In genomic region chr15:89370120-89371077, GRCh38 we compare ENCODE assay signal across 14 cellular contexts. TPM values are rescaled to one million over a fixed set of nuclear protein-coding genes. Genes with fewer than 3 reads are reported as not detected.
DNase-seq lines count a peak whose midpoint lies in the region; ATAC-seq and TF ChIP-seq lines count a peak whose summit lies in the region.
"Had no signal": no experiment of that assay in that cellular context is flagged by ENCODE, and none has a peak within 500 bp of the region (broad histone marks: within the 10 kb centered on the region; RNA-seq: fewer than 3 reads in every experiment).

No MANE protein-coding gene starts in this region.

- H3K9me3 Mint-ChIP-seq in endodermal cell: peaks cover 3% of the 10 kb centered on the region
- H3K9me3 Mint-ChIP-seq in neural progenitor cell: peaks cover 6% of the 10 kb centered on the region

- H3K36me3 Mint-ChIP-seq in endodermal cell (ENCODE audit: low read depth) (no peaks in the 10 kb centered on the region), neural progenitor cell (no peaks in the 10 kb centered on the region)

- H2AFZ ChIP-seq in neural progenitor cell (replicated peaks): no peak overlapping the region

- no peaks in the 10 kb centered on the region for H3K9me3 ChIP-seq in endodermal cell (ENCODE audit: control insufficient read depth, low read length)
- H3K9me3 ChIP-seq in neural progenitor cell (ENCODE audit: low read depth): no peaks in the 10 kb centered on the region

- H3K79me2 ChIP-seq in neural progenitor cell (ENCODE audit: low read depth): no peaks in the 10 kb centered on the region

- H3K27me3 Mint-ChIP-seq in endodermal cell (ENCODE audit: insufficient read depth): peaks cover 98% of the 10 kb centered on the region
- peaks cover 82% of the 10 kb centered on the region for H3K27me3 Mint-ChIP-seq in neural progenitor cell (ENCODE audit: insufficient read depth, low read depth)

- TF ChIP-seq CTCF in GM10266 (IDR thresholded peaks at IDR 0.05; ENCODE audit: control insufficient read depth, insufficient read depth, low read depth, missing control alignments): no peak
- no peak for TF ChIP-seq CTCF in endodermal cell (conservative IDR thresholded peaks at IDR 0.05)
- TF ChIP-seq CTCF in neural progenitor cell (IDR thresholded peaks at IDR 0.05): no peak

- peaks cover 48% of the 10 kb centered on the region for H3F3A ChIP-seq in neural progenitor cell (ENCODE audit: low read depth)

- no peak for ATAC-seq in HG03469 (IDR thresholded peaks at IDR 0.05; ENCODE audit: unreplicated experiment)
- ATAC-seq: activated CD8-positive, alpha-beta T cell treated with anti-CD3 and anti-CD28 coated beads, Interleukin-2, amount 10 ng/mL, durations not matched to agents 7 days and 5 days had no signal

- H3K4me1 Mint-ChIP-seq in endodermal cell (peaks cover 9% of the 10 kb centered on the region), neural progenitor cell (peaks cover 22% of the 10 kb centered on the region)

- peaks cover 95% of the 10 kb centered on the region for H4K20me1 ChIP-seq in neural progenitor cell (ENCODE audit: low read depth)

- peak overlapping the region; percentile 67 for H3K4me2 ChIP-seq in neural progenitor cell

- H3K27ac Mint-ChIP-seq in endodermal cell (no peak overlapping the region), neural progenitor cell (no peak overlapping the region)
- H3K27ac Mint-ChIP-seq: activated CD8-positive, alpha-beta T cell treated with anti-CD3 and anti-CD28 coated beads, Interleukin-2, amount 10 ng/mL, durations not matched to agents 7 days and 5 days had no signal

- H3K4me1 ChIP-seq in endodermal cell (ENCODE audit: control insufficient read depth, insufficient read depth, low read length) (no peaks in the 10 kb centered on the region), neural progenitor cell (peaks cover 24% of the 10 kb centered on the region)

- peaks cover 100% of the 10 kb centered on the region for H3K27me3 ChIP-seq in endodermal cell (ENCODE audit: control insufficient read depth, insufficient read depth, low read length, poor library complexity, severe bottlenecking)
- peaks cover 100% of the 10 kb centered on the region for H3K27me3 ChIP-seq in neural progenitor cell

- WGBS in endodermal cell (ENCODE audit: insufficient coverage in 1 of 2, insufficient read length in 1 of 2), 2 experiments: 6 to 8% methylated on average over 27 to 34 of the region's 34 CpGs

- DNase-seq in GM10266 (ENCODE audit: extremely low spot score): peak; percentile 35
- peak; percentile 64 for DNase-seq in NOMO-1 treated with DMSO at 0.1 percent for 48 hours (lab: John Stamatoyannopoulos, UW; ENCODE audit: unreplicated experiment)
- DNase-seq in endodermal cell: peak; percentile 86
- DNase-seq in neural progenitor cell (ENCODE audit: low spot score): peak; percentile 25
- no peak for DNase-seq in activated CD8-positive, alpha-beta memory T cell treated with anti-CD3 and anti-CD28 coated beads, Interleukin-2, amount 50 U/mL, for 48 hours
- no peak for DNase-seq in activated CD4-positive, alpha-beta T cell treated with anti-CD3 and anti-CD28 coated beads, Interleukin-2, amount 50 U/mL, for 4 hours
- DNase-seq in islet precursor cell: no peak
- DNase-seq: activated CD8-positive, alpha-beta T cell treated with anti-CD3 and anti-CD28 coated beads, Interleukin-2, amount 10 ng/mL, durations not matched to agents 7 days and 5 days; activated naive CD4-positive, alpha-beta T cell treated with anti-CD3 and anti-CD28 coated beads, Interleukin-2, amount 50 U/mL, for 16 hours; left ventricle myocardium superior; stimulated activated CD4-positive, alpha-beta T cell treated with anti-CD3 and anti-CD28 coated beads, Interleukin-2, amount 100 ng/mL, for 24 hours; stimulated activated naive CD4-positive, alpha-beta T cell treated with Interleukin-2 at 50 U/mL for 16 hours had no signal

- no peak overlapping the region for H3K4me3 ChIP-seq in endodermal cell (ENCODE audit: low read length)
- H3K4me3 ChIP-seq in neural progenitor cell: peak overlapping the region; percentile 25
- H3K4me3 ChIP-seq: BLaER1 treated with 17β-estradiol and CSF1 and Interleukin-3, amounts not matched to agents 10 nM and 100 nM had no signal

- no peak overlapping the region for H3K27ac ChIP-seq in endodermal cell (ENCODE audit: low read depth, low read length)
- no peak overlapping the region for H3K27ac ChIP-seq in neural progenitor cell
- H3K27ac ChIP-seq: BLaER1 treated with 17β-estradiol and CSF1 and Interleukin-3, amounts not matched to agents 10 nM and 100 nM had no signal

- H3K36me3 ChIP-seq in endodermal cell (ENCODE audit: control insufficient read depth, insufficient read depth, low read length) (no peaks in the 10 kb centered on the region), neural progenitor cell (no peaks in the 10 kb centered on the region)
- H3K36me3 ChIP-seq: BLaER1 treated with 17β-estradiol and CSF1 and Interleukin-3, amounts not matched to agents 10 nM and 100 nM had no signal

- H3K4me3 Mint-ChIP-seq in endodermal cell (no peak overlapping the region), neural progenitor cell (peak overlapping the region; percentile 19)
- H3K4me3 Mint-ChIP-seq: activated CD8-positive, alpha-beta T cell treated with anti-CD3 and anti-CD28 coated beads, Interleukin-2, amount 10 ng/mL, durations not matched to agents 7 days and 5 days had no signal

- no peak overlapping the region for H3K9ac ChIP-seq in endodermal cell (ENCODE audit: extremely low read depth, low read length, poor library complexity, severe bottlenecking)
- no peak overlapping the region for H3K9ac ChIP-seq in neural progenitor cell
- H3K9ac ChIP-seq: BLaER1 treated with 17β-estradiol and CSF1 and Interleukin-3, amounts not matched to agents 10 nM and 100 nM had no signal

RNA-seq across cellular contexts. Expression of gene POLG, which starts 35.8 kb away (rescaled TPM):
- total RNA-seq in endodermal cell: 10 to 100 TPM; 55.3 to 60.2 TPM
- polyA plus RNA-seq in endodermal cell (2013, experiment 1 of 2): 39.6 TPM
- 40.7 TPM for polyA plus RNA-seq in endodermal cell (2013, experiment 2 of 2)
- 25.2 and 43.5 TPM in 2 replicates for total RNA-seq in neural progenitor cell (ENCODE audit: low replicate concordance)

Comparison
In these comparisons a context has a peak if more than half of its experiments do, and no peak if none do; other contexts are left out.
1. DNase-seq: peak in GM10266 (single experiment), NOMO-1 treated with DMSO at 0.1 percent for 48 hours (single experiment), endodermal cell (single experiment) and neural progenitor cell (single experiment); none in activated CD8-positive, alpha-beta memory T cell treated with anti-CD3 and anti-CD28 coated beads, Interleukin-2, amount 50 U/mL, for 48 hours (single experiment), activated CD4-positive, alpha-beta T cell treated with anti-CD3 and anti-CD28 coated beads, Interleukin-2, amount 50 U/mL, for 4 hours (0 of 2) and islet precursor cell (single experiment).